ENCODE assay signal across 30 cellular contexts in the genomic region with DNA sequence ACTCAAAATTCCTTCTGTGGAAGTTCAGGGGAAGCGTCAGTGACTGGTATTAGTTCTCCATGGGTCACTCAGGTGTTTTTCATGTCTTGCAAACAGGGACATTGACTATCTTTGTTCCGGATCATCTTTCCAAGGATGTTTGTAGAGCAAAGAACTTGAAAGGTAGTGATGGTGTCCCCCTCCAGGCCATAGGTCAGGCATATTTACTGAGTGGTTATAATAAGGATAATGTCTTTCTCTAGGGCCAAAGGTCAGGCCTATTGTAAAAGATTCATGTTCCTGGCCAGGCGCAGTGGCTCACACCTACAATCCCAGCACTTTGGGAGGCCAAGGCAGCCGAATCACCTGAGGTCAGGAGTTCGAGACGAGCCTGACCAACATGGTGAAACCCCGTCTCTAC.
"Had no signal": no experiment of that assay in that cellular context is flagged by ENCODE, and none has a peak within 500 bp of the region (broad histone marks: within the 10 kb centered on the region; RNA-seq: fewer than 3 reads in every experiment).

No MANE protein-coding gene starts in this region.

- H3K9ac ChIP-seq: neural progenitor cell, parathyroid adenoma had no signal

- H3K27me3 ChIP-seq: neural progenitor cell, ovary, suprapubic skin, testis, tibial artery, upper lobe of left lung, vagina had no signal

- H3K36me3 ChIP-seq: neural progenitor cell, ovary, spleen, suprapubic skin, tibial artery, upper lobe of left lung, vagina had no signal

- H3K4me3 ChIP-seq: neural progenitor cell, ovary, psoas muscle, skin epidermis, smooth muscle cell, spleen, suprapubic skin, testis, tibial artery, upper lobe of left lung, vagina had no signal

- H3K9me3 ChIP-seq: ovary, psoas muscle, suprapubic skin, testis, tibial artery, vagina had no signal

- H2AFZ ChIP-seq: neural progenitor cell, parathyroid adenoma had no signal

- H3K4me2 ChIP-seq: neural progenitor cell, smooth muscle cell had no signal

- H3K79me2 ChIP-seq: parathyroid adenoma had no signal

- FAIRE-seq: urothelium cell line had no signal

- DNase-seq: naive thymus-derived CD4-positive, alpha-beta T cell; natural killer cell; occipital lobe; ovary; posterior cingulate gyrus; psoas muscle; right cardiac atrium; spleen; stimulated activated CD4-positive, alpha-beta T cell treated with anti-CD3 and anti-CD28 coated beads, Interleukin-12 subunit alpha, Interleukin-12 subunit beta, amount 100 ng/mL, for 4 hours; stimulated activated CD4-positive, alpha-beta T cell treated with anti-CD3 and anti-CD28 coated beads, Interleukin-1b, Interleukin-23, amount 100 ng/mL, for 48 hours; stimulated activated CD4-positive, alpha-beta T cell treated with anti-CD3 and anti-CD28 coated beads, Interleukin-4, amount 100 ng/mL, for 1 hour; stimulated activated CD4-positive, alpha-beta T cell treated with anti-CD3 and anti-CD28 coated beads, Interleukin-4, amount 100 ng/mL, for 4 hours; stimulated activated CD8-positive, alpha-beta memory T cell treated with anti-CD3 and anti-CD28 coated beads, Interleukin-4, amount 100 ng/mL, for 48 hours; stimulated activated naive CD4-positive, alpha-beta T cell; stimulated activated naive CD8-positive, alpha-beta T cell treated with anti-CD3 and anti-CD28 coated beads, Interleukin-15, amount 100 ng/mL, for 72 hours; stimulated activated naive CD8-positive, alpha-beta T cell treated with anti-CD3 and anti-CD28 coated beads, Interleukin-15, Interleukin-2, amounts not matched to agents 100 U/mL and 50 U/mL, for 24 hours; substantia nigra; testis; tibial artery; trophoblast cell; upper lobe of left lung had no signal

- ATAC-seq: naive thymus-derived CD4-positive, alpha-beta T cell; natural killer cell; psoas muscle; right cardiac atrium; sciatic nerve; stimulated activated memory B cell treated with anti-CD40 and anti-IgM and Interleukin-4, amounts not matched to agents 10 μg/mL and 1 μg/mL and 100 μg/mL, for 72 hours; stimulated activated naive CD8-positive, alpha-beta T cell treated with anti-CD3 and anti-CD28 coated beads, Interleukin-15, amount 100 ng/mL, for 72 hours; stimulated activated naive CD8-positive, alpha-beta T cell treated with anti-CD3 and anti-CD28 coated beads, Interleukin-15, Interleukin-2, amounts not matched to agents 100 U/mL and 50 U/mL, for 24 hours had no signal

- H3K4me1 ChIP-seq: neural progenitor cell, parathyroid adenoma, psoas muscle, spleen, suprapubic skin, testis, tibial artery, upper lobe of left lung, vagina had no signal

- H3K27ac ChIP-seq: neural progenitor cell, ovary, parathyroid adenoma, psoas muscle, skin epidermis, spleen, suprapubic skin, testis, tibial artery, upper lobe of left lung, vagina had no signal
